1 cellular context compared by ENCODE assay signal in genomic region chr17:44688200-44688599, GRCh38.
TF ChIP-seq lines count a peak whose summit lies in the region.

No MANE protein-coding gene starts in this region.

TF ChIP-seq in A549, 52 proteins besides CTCF, POLR2A, EP300 and RAD21 (continued from another document):
- TF ChIP-seq HDAC2 (IDR thresholded peaks at IDR 0.05) (no peak), BCL3 (IDR thresholded peaks at IDR 0.05) (no peak), PBX3 (IDR thresholded peaks at IDR 0.05) (no peak), CEBPB (IDR thresholded peaks at IDR 0.05) (no peak), FOSL2 (IDR thresholded peaks at IDR 0.05) (no peak), FOSL2 (CRISPR knock-in tag; IDR thresholded peaks at IDR 0.05) (no peak), GATA3 (IDR thresholded peaks at IDR 0.05; ENCODE audit: borderline replicate concordance) (no peak), SMC3 (IDR thresholded peaks at IDR 0.05) (no peak), HES2 (IDR thresholded peaks at IDR 0.05) (no peak), FOSB (CRISPR knock-in tag; IDR thresholded peaks at IDR 0.05) (no peak), JUN (IDR thresholded peaks at IDR 0.05) (no peak), HOXA7 (CRISPR knock-in tag; IDR thresholded peaks at IDR 0.05) (no peak)
TF ChIP-seq in A549: peak in this region for 0.
